In genomic region chr19:10402441-10403038, GRCh38 we compare ENCODE assay signal across 8 cellular contexts. TPM values are rescaled to one million over a fixed set of nuclear protein-coding genes. Genes with fewer than 3 reads are reported as not detected.
DNase-seq lines count a peak whose midpoint lies in the region; ATAC-seq, FAIRE-seq and TF ChIP-seq lines count a peak whose summit lies in the region.

No MANE protein-coding gene starts in this region.

- H3K4me3 ChIP-seq in AG09309 (ENCODE audit: control insufficient read depth, low read depth, low read length) (peak overlapping the region; percentile 96), adrenal gland (peak overlapping the region; percentile 59 to 98 (median 77)), testis (peak overlapping the region; percentile 66 to 83)

- TF ChIP-seq CTCF in AG09309 (IDR thresholded peaks at IDR 0.05; ENCODE audit: control insufficient read depth, insufficient read depth, low read depth, low read length, missing control alignments) (no peak), adrenal gland (IDR thresholded peaks at IDR 0.05) (no peak), testis (IDR thresholded peaks at IDR 0.05) (no peak)

- H3K4me1 ChIP-seq in adrenal gland (replicated peaks in 1 of 2) (peaks cover 28 to 29% of the 10 kb centered on the region in 2 donors), testis (peaks cover 29% of the 10 kb centered on the region)

- no peaks in the 10 kb centered on the region for H3K27me3 ChIP-seq in adrenal gland
- H3K27me3 ChIP-seq in testis: no peaks in the 10 kb centered on the region

- no peaks in the 10 kb centered on the region for H3K9me3 ChIP-seq in adrenal gland (replicated peaks in 1 of 3)
- H3K9me3 ChIP-seq in testis: no peaks in the 10 kb centered on the region

- no peak for ATAC-seq in HG03432 (IDR thresholded peaks at IDR 0.05; ENCODE audit: unreplicated experiment)

- FAIRE-seq in H54 (lab: Jason Lieb, UNC): no peak

- intact Hi-C loops in adrenal gland (cut with DNase I) (loop anchor here in 1 of 2 donors (10.0 kb wide), 1 partner anchor 172 kb away; no protein-coding TSS in a partner anchor), testis (cut with DNase I; ENCODE audit: low total_unique reads) (no loop called here)

- DNase-seq in AG09309 (ENCODE audit: low read depth): no peak
- peak; percentile 60 for DNase-seq in HT1080 (ENCODE audit: low read depth)
- peak in 6 of 7 donors; percentile 53 to 81 (median 58) for DNase-seq in adrenal gland
- DNase-seq in islet precursor cell: peak; percentile 79
- DNase-seq in testis: no peak
- no peak for DNase-seq in H54 (ENCODE audit: insufficient read length, low spot score)
- DNase-seq in HPDE6-E6E7 (ENCODE audit: extremely low spot score): no peak

- H3K27ac ChIP-seq in adrenal gland: peak overlapping the region in 3 of 5 donors; percentile 65 to 82 (median 76)
- peak overlapping the region; percentile 12 to 32 for H3K27ac ChIP-seq in testis

- no peaks in the 10 kb centered on the region for H3K36me3 ChIP-seq in adrenal gland (replicated peaks in 1 of 2)
- H3K36me3 ChIP-seq in testis (ENCODE audit: low read depth, missing control alignments): no peaks in the 10 kb centered on the region

- TF ChIP-seq POLR2A in adrenal gland (IDR thresholded peaks at IDR 0.05) (peak in 1 of 2 donors; percentile 24), testis (IDR thresholded peaks at IDR 0.05) (no peak), H54 (IDR thresholded peaks at IDR 0.05; ENCODE audit: low read depth, low read length) (no peak)

- 0 to 4% (median 2%) methylated on average over 15 of the region's 15 CpGs for WGBS in adrenal gland, 4 donors
- 0 to 1% methylated on average over 15 of the region's 15 CpGs for WGBS in testis, 2 donors

RNA-seq across cellular contexts. Expression of gene CDC37, which starts 0.8 kb away (rescaled TPM):
- total RNA-seq in HT1080 (2014; rRNA removed; shearing (Covaris generic)): 526 and 530 TPM in 2 replicates
- 401 and 453 TPM in 2 replicates for polyA plus RNA-seq in HT1080 (2015; cell fraction: cytosol; rRNA removed)
- polyA plus RNA-seq in HT1080 (2015; cell fraction: nucleus; rRNA removed): 647 and 774 TPM in 2 replicates
- 100 to 1,000 TPM in 3 of 8 donors, 10 to 100 TPM in 5; 72.8 to 137 (median 97.2) TPM for total RNA-seq in adrenal gland
- 100 to 1,000 TPM; 117 to 518 (median 317) TPM for polyA plus RNA-seq in adrenal gland
- total RNA-seq in testis: 100 to 1,000 TPM; 160 to 210 TPM
- 170 TPM for polyA plus RNA-seq in testis (ENCODE audit: insufficient read depth, low read depth, low replicate concordance)

RNA-seq across cellular contexts. Expression of gene PDE4A, which starts 17.8 kb away (rescaled TPM):
- 3.9 and 9.2 TPM in 2 replicates for total RNA-seq in HT1080 (2014; rRNA removed; shearing (Covaris generic))
- polyA plus RNA-seq in HT1080 (2015; cell fraction: cytosol; rRNA removed): 4.4 and 5.0 TPM in 2 replicates
- polyA plus RNA-seq in HT1080 (2015; cell fraction: nucleus; rRNA removed): 3.2 and 4.1 TPM in 2 replicates
- 10 to 100 TPM in 7 of 8 donors, 1 to 10 TPM in 1; 6.2 to 20.4 (median 13.1) TPM for total RNA-seq in adrenal gland
- polyA plus RNA-seq in adrenal gland: 1 to 10 TPM; 4.4 to 10.0 (median 6.4) TPM
- total RNA-seq in testis: 10 to 100 TPM; 20.1 to 35.0 TPM
- 35.4 TPM for polyA plus RNA-seq in testis (ENCODE audit: insufficient read depth, low read depth, low replicate concordance)

RNA-seq across cellular contexts. Expression of gene TYK2, which starts 22.2 kb away (rescaled TPM):
- total RNA-seq in HT1080 (2014; rRNA removed; shearing (Covaris generic)): 64.3 and 80.5 TPM in 2 replicates
- polyA plus RNA-seq in HT1080 (2015; cell fraction: cytosol; rRNA removed): 36.4 and 44.1 TPM in 2 replicates
- polyA plus RNA-seq in HT1080 (2015; cell fraction: nucleus; rRNA removed): 188 and 202 TPM in 2 replicates
- total RNA-seq in adrenal gland (100 to 1,000 TPM in 4 of 8 donors, 10 to 100 TPM in 4; 56.1 to 160 (median 104) TPM), testis (100 to 1,000 TPM; 112 to 113 TPM)
- polyA plus RNA-seq in adrenal gland (100 to 1,000 TPM in 2 of 3 donors, 10 to 100 TPM in 1; 61.5 to 408 (median 297) TPM), testis (ENCODE audit: insufficient read depth, low read depth, low replicate concordance) (47.6 TPM)

Comparison
In these comparisons a context has a peak if more than half of its experiments do, and no peak if none do; other contexts are left out.
1. DNase-seq: peak in HT1080 (single experiment), adrenal gland (6 of 7) and islet precursor cell (single experiment); none in AG09309 (single experiment), testis (single experiment), H54 (single experiment) and HPDE6-E6E7 (single experiment).
2. Peak in every context shown above with its lines, with median percentiles within 50 percentile points of each other: H3K4me3 ChIP-seq.